In genomic region chr2:219206442-219207253, GRCh38 we compare ENCODE assay signal across 1 cellular context.
TF ChIP-seq lines count a peak whose summit lies in the region.

Gene ZFAND2B (plus strand): TSS chr2:219206782. CDS start chr2:219206988, 206 bp downstream.

TF ChIP-seq in HepG2, 621 proteins besides CTCF, POLR2A, EP300 and RAD21 (continued from another document and continues in another):
- TF ChIP-seq PRDM15 (CRISPR knock-in tag; IDR thresholded peaks at IDR 0.05) (no peak), ZUFSP (CRISPR knock-in tag; IDR thresholded peaks at IDR 0.05; ENCODE audit: borderline replicate concordance) (no peak), ELF3 (CRISPR knock-in tag; IDR thresholded peaks at IDR 0.05) (peak; percentile 72), ZNF224 (CRISPR knock-in tag; IDR thresholded peaks at IDR 0.05) (peak; percentile 67; the same call in 1 of the 2 replicates), FOXA3 (CRISPR knock-in tag; IDR thresholded peaks at IDR 0.05) (peak; percentile 29; the same call in 1 of the 2 replicates), MLX (CRISPR knock-in tag; IDR thresholded peaks at IDR 0.05) (no peak), ZNF432 (CRISPR knock-in tag; IDR thresholded peaks at IDR 0.05; ENCODE audit: borderline replicate concordance) (no peak), IRF2 (CRISPR knock-in tag; IDR thresholded peaks at IDR 0.05) (peak; percentile 69), HNF1B (CRISPR knock-in tag; IDR thresholded peaks at IDR 0.05) (peak; percentile 86), ZNF781 (CRISPR knock-in tag; IDR thresholded peaks at IDR 0.05; ENCODE audit: borderline replicate concordance, not compliant biosample characterization) (no peak), MLLT10 (CRISPR knock-in tag; IDR thresholded peaks at IDR 0.05) (no peak), ZNF124 (CRISPR knock-in tag; IDR thresholded peaks at IDR 0.05) (peak; percentile 85), YY1 (IDR thresholded peaks at IDR 0.05; ENCODE audit: insufficient read depth, insufficient replicate concordance, low read depth, low read length) (peak; percentile 67), ZNF24 (IDR thresholded peaks at IDR 0.05) (no peak), FOXK1 (CRISPR knock-in tag; IDR thresholded peaks at IDR 0.05; ENCODE audit: borderline replicate concordance, low read depth) (no peak; the same call in 1 of the 2 replicates), ARID5B (CRISPR knock-in tag; IDR thresholded peaks at IDR 0.05) (no peak; the same call in none of the 2 replicates), TARDBP (CRISPR knock-in tag; IDR thresholded peaks at IDR 0.05) (peak; percentile 82), ZNF235 (CRISPR knock-in tag; IDR thresholded peaks at IDR 0.05; ENCODE audit: borderline replicate concordance) (peak; percentile 87; the same call in 1 of the 2 replicates), GATAD1 (CRISPR knock-in tag; IDR thresholded peaks at IDR 0.05) (0 out of 2 replicates have a peak, but pooled peaks have one; percentile 53), TBP (CRISPR knock-in tag; IDR thresholded peaks at IDR 0.05) (0 out of 2 replicates have a peak, but pooled peaks have one; percentile 64), POLR2AphosphoS5 (IDR thresholded peaks at IDR 0.05; ENCODE audit: low read depth, low read length) (peak; percentile 99), ESRRA (CRISPR knock-in tag; IDR thresholded peaks at IDR 0.05; ENCODE audit: low read depth) (peak; percentile 36), HIC2 (CRISPR knock-in tag; IDR thresholded peaks at IDR 0.05; ENCODE audit: low read depth) (no peak), E2F2 (CRISPR knock-in tag; IDR thresholded peaks at IDR 0.05; ENCODE audit: borderline replicate concordance) (0 out of 2 replicates have a peak, but pooled peaks have one; percentile 70), SOX5 (CRISPR knock-in tag; IDR thresholded peaks at IDR 0.05; ENCODE audit: borderline replicate concordance) (no peak), TEAD3 (CRISPR knock-in tag; optimal IDR thresholded peaks at IDR 0.05; ENCODE audit: borderline replicate concordance) (no peak), SSRP1 (CRISPR knock-in tag; IDR thresholded peaks at IDR 0.05) (no peak; the same call in 1 of the 2 replicates), ZNF597 (CRISPR knock-in tag; IDR thresholded peaks at IDR 0.05) (no peak), GPBP1L1 (CRISPR knock-in tag; IDR thresholded peaks at IDR 0.05) (no peak), REST (IDR thresholded peaks at IDR 0.05; ENCODE audit: borderline replicate concordance in 1 of 2, low read depth in 1 of 2, low read length in 2 of 2) (peak in 1 of 2 experiments; percentile 36; a peak in 1 of 4 replicates), ZNF530 (CRISPR knock-in tag; IDR thresholded peaks at IDR 0.05; ENCODE audit: low read depth) (no peak), ZNF598 (CRISPR knock-in tag; IDR thresholded peaks at IDR 0.05; ENCODE audit: borderline replicate concordance) (peak; percentile 55; the same call in 1 of the 2 replicates), ZNF20 (CRISPR knock-in tag; IDR thresholded peaks at IDR 0.05) (no peak), ETV5 (CRISPR knock-in tag; IDR thresholded peaks at IDR 0.05; ENCODE audit: borderline replicate concordance) (peak; percentile 13; the same call in 1 of the 2 replicates), MBD4 (IDR thresholded peaks at IDR 0.05; ENCODE audit: borderline replicate concordance, low read length) (no peak), ZZZ3 (CRISPR knock-in tag; IDR thresholded peaks at IDR 0.05; ENCODE audit: borderline replicate concordance) (no peak)
